1 cellular context compared by ENCODE assay signal in the genomic region with DNA sequence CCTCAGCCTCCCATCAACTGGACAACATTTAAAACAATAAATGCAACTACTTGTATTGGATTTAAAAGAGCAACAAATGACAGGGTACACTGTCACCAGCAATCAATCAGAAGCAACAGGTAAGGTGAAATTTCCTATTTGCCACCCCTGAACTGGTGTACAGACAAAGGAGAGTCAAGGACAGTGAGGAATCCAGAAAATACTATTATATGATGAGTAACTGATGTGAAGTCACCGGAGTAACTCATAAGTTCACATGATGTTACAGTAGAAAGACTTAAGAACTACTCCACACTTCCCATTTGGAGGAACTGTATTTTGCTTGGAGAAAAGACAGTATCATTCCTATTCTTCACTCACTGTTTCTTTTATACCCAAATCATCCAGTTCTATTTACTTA.
TF ChIP-seq lines count a peak whose summit lies in the region.

No MANE protein-coding gene starts in this region.

TF ChIP-seq in liver, 16 proteins besides CTCF, POLR2A, EP300 and RAD21 (continued from another document):
- no peak for TF ChIP-seq REST (IDR thresholded peaks at IDR 0.05)
- TF ChIP-seq ZBTB33 (IDR thresholded peaks at IDR 0.05), result no peak
- no peak for TF ChIP-seq TAF1 (conservative IDR thresholded peaks at IDR 0.05)
- TF ChIP-seq JUND (IDR thresholded peaks at IDR 0.05), result no peak
- no peak for TF ChIP-seq EGR1 (IDR thresholded peaks at IDR 0.05; ENCODE audit: low read depth in 2 of 2)
- no peak for TF ChIP-seq FOXA1 (IDR thresholded peaks at IDR 0.05)
- TF ChIP-seq FOXA2 (IDR thresholded peaks at IDR 0.05), result no peak
- no peak for TF ChIP-seq YY1 (IDR thresholded peaks at IDR 0.05)
- no peak for TF ChIP-seq SP1 (IDR thresholded peaks at IDR 0.05)
- no peak for TF ChIP-seq RXRA (IDR thresholded peaks at IDR 0.05)
- TF ChIP-seq, protein P1, sequence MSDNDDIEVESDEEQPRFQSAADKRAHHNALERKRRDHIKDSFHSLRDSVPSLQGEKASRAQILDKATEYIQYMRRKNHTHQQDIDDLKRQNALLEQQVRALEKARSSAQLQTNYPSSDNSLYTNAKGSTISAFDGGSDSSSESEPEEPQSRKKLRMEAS (IDR thresholded peaks at IDR 0.05), result no peak
